ENCODE assay signal across 12 cellular contexts in genomic region chr3:42660898-42661297, GRCh38. TPM values are rescaled to one million over a fixed set of nuclear protein-coding genes. Genes with fewer than 3 reads are reported as not detected.
DNase-seq lines count a peak whose midpoint lies in the region; ATAC-seq, FAIRE-seq and TF ChIP-seq lines count a peak whose summit lies in the region.
"Had no signal": no experiment of that assay in that cellular context is flagged by ENCODE, and none has a peak within 500 bp of the region (broad histone marks: within the 10 kb centered on the region; RNA-seq: fewer than 3 reads in every experiment).

No MANE protein-coding gene starts in this region.

- CTCF ChIA-PET in Calu3 (lab: Charles Lee): no interaction called here

- DNase-seq in D721Med (ENCODE audit: insufficient read length, low spot score) (no peak), GM13977 (ENCODE audit: low spot score) (peak; percentile 64), T-helper 17 cell (no peak), right atrium auricular region (ENCODE audit: low spot score) (no peak), NCI-H524 treated with DMSO at 0.1 percent for 48 hours (lab: John Stamatoyannopoulos, UW) (no peak), NCI-H1436 (lab: John Stamatoyannopoulos, UW) (no peak), Calu3 (no peak), hypothalamus (lab: John Stamatoyannopoulos, UW) (no peak)
- DNase-seq: mucosa of descending colon, NCI-H774 had no signal

- no peaks in the 10 kb centered on the region for H3K9me3 Mint-ChIP-seq in Calu3 (ENCODE audit: low read depth, unreplicated experiment)

- H3K4me1 ChIP-seq in right atrium auricular region: peaks cover 0 to 55% of the 10 kb centered on the region in 2 donors

- H3K9me3 ChIP-seq in T-helper 17 cell (ENCODE audit: control insufficient read depth, low read length, poor library complexity, severe bottlenecking) (no peaks in the 10 kb centered on the region), right atrium auricular region (no peaks in the 10 kb centered on the region)
- H3K9me3 ChIP-seq: body of pancreas, mucosa of descending colon had no signal

- H3K36me3 Mint-ChIP-seq in T-helper 17 cell (ENCODE audit: low read depth): no peaks in the 10 kb centered on the region
- H3K36me3 Mint-ChIP-seq in Calu3 (ENCODE audit: insufficient read depth, unreplicated experiment): peaks cover 6% of the 10 kb centered on the region

- no peak overlapping the region for H3K4me3 Mint-ChIP-seq in T-helper 17 cell
- H3K4me3 Mint-ChIP-seq in Calu3 (ENCODE audit: low read depth, unreplicated experiment): no peak overlapping the region

- intact Hi-C loops in Calu3 (cut with micrococcal nuclease; ENCODE audit: unreplicated experiment): no loop called here

- no peak overlapping the region for H3K27ac Mint-ChIP-seq in T-helper 17 cell
- no peak overlapping the region for H3K27ac Mint-ChIP-seq in Calu3 (ENCODE audit: unreplicated experiment)

- in situ Hi-C loops in GM13977 (cut with MboI; ENCODE audit: low pct_unique_long_range_greater_than_20kb, low sequenced_read_pairs, unreplicated experiment): no loop called here

- no peak overlapping the region for H3K4me3 ChIP-seq in right atrium auricular region
- H3K4me3 ChIP-seq: body of pancreas, mucosa of descending colon had no signal

- H3K4me1 Mint-ChIP-seq in T-helper 17 cell: peaks cover 5% of the 10 kb centered on the region
- no peaks in the 10 kb centered on the region for H3K4me1 Mint-ChIP-seq in Calu3 (ENCODE audit: low read depth, unreplicated experiment)

- peaks cover 25% of the 10 kb centered on the region for H3K36me3 ChIP-seq in right atrium auricular region

- no TSS peak for BruUV-seq in Calu3 (replicated peaks; lab: Mats Ljungman, UMichigan)

- peak; percentile 26 for ATAC-seq in T-helper 17 cell
- ATAC-seq: body of pancreas, mucosa of descending colon had no signal

- FAIRE-seq in D721Med (lab: Jason Lieb, UNC): no peak

- H3K27ac ChIP-seq in right atrium auricular region: peak overlapping the region; percentile 95 to 99
- H3K27ac ChIP-seq: body of pancreas had no signal

- TF ChIP-seq CTCF in D721Med (IDR thresholded peaks at IDR 0.05; ENCODE audit: insufficient read depth, missing control alignments) (peak; percentile 22), GM13977 (IDR thresholded peaks at IDR 0.05; ENCODE audit: extremely low read depth, insufficient read depth, missing control alignments) (peak; percentile 21), right atrium auricular region (IDR thresholded peaks at IDR 0.05) (peak in 1 of 2 donors; percentile 41), Calu3 (IDR thresholded peaks at IDR 0.05; ENCODE audit: unreplicated experiment) (no peak)

- H3K27me3 ChIP-seq in right atrium auricular region: no peaks in the 10 kb centered on the region
- H3K27me3 ChIP-seq: body of pancreas had no signal

- H3K27me3 Mint-ChIP-seq in T-helper 17 cell (no peaks in the 10 kb centered on the region), Calu3 (ENCODE audit: unreplicated experiment) (no peaks in the 10 kb centered on the region)

RNA-seq across cellular contexts. Expression of gene ZBTB47, which starts 7.4 kb away (rescaled TPM):
- total RNA-seq in T-helper 17 cell: 1 to 10 TPM in 1 of 2 donors, under 1 TPM in 1; 0.89 to 1.1 TPM
- total RNA-seq in right atrium auricular region: 100 to 1,000 TPM in 1 of 2 donors, 10 to 100 TPM in 1; 92.4 to 129 TPM
- total RNA-seq in Calu3 (2022): 6.0 and 7.2 TPM in 2 replicates

RNA-seq across cellular contexts. Expression of gene KLHL40, which starts 24.4 kb away (rescaled TPM):
- total RNA-seq in T-helper 17 cell: not detected
- total RNA-seq in right atrium auricular region: under 1 TPM; 0.15 to 0.63 TPM
- not detected in 2 replicates for total RNA-seq in Calu3 (2022)
- total RNA-seq: body of pancreas, fibroblast of villous mesenchyme, mucosa of descending colon had no signal

RNA-seq across cellular contexts. Expression of gene HHATL, which starts 41.7 kb away (rescaled TPM):
- total RNA-seq in T-helper 17 cell (not detected), right atrium auricular region (100 to 1,000 TPM; 444 to 908 TPM), Calu3 (2022) (not detected in 2 replicates)
- total RNA-seq: fibroblast of villous mesenchyme had no signal

Comparison
In these comparisons a context has a peak if more than half of its experiments do, and no peak if none do; other contexts are left out.
1. RNA of gene ZBTB47, which starts 7.4 kb away (total RNA-seq): 92.4 to 129 TPM in right atrium auricular region; 6.0 to 7.2 TPM in Calu3 and 0.89 to 1.1 TPM in T-helper 17 cell; every median in the first group is over 10 times any median in the second.
2. RNA of gene HHATL, which starts 41.7 kb away (total RNA-seq): 444 to 908 TPM in right atrium auricular region; not detected in T-helper 17 cell and not detected in Calu3; every median in the first group is over 100 times any median in the second.